Comparison of ENCODE assay signal across 7 cellular contexts in the genomic region with DNA sequence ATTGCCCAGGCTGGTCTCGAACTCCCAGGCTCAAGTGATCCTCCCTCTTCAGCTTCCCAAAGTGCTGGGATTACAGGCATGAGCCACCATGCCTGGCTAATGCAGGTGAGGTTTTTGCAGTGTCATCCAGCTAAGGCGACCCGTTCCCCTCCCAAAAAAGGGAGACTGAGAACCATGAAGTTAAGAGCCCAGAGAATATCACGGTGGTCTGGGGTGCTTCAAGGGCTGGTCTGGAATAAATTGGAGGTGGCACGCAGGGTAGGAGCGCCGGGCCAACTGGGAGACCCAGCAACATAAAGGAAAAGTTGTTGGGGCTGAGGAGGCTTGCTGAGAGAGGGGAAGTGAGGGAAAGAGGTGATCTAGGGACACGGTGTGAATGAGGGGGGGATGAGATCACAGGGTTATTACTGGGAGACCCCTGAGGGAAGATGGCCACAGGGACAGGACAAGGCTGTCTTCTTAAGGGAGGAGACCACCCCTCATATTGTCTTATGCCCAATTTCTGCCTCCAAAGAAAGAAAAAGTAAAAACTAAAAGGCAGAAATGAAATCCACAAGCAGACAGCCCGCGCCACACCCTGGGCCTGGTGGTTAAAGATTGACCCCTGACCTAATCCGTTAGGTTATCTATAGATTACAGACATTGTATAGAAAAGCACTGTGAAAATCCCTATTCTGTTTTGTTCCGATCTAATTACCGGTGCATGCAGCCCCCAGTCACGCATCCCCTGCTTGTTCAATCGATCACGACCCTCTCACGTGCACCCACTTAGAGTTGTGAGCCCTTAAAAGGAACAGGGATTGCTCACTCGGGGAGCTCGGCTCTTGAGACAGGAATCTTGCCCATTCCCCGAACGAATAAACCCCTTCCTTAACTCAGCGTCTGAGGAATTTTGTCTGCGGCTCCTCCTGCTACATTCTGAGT. TPM values are rescaled to one million over a fixed set of nuclear protein-coding genes. Genes with fewer than 3 reads are reported as not detected.
DNase-seq lines count a peak whose midpoint lies in the region; ATAC-seq, FAIRE-seq and TF ChIP-seq lines count a peak whose summit lies in the region.
"Not testable (repeated sequence)": the region's sequence is repeated elsewhere in the genome, so short reads cannot be mapped to it uniquely, and the experiment has no call there.
"Had no signal": no experiment of that assay in that cellular context is flagged by ENCODE, and none has a peak within 500 bp of the region (broad histone marks: within the 10 kb centered on the region; RNA-seq: fewer than 3 reads in every experiment).

No MANE protein-coding gene starts in this region.

- dilution Hi-C loops in endothelial cell of umbilical vein (cut with MboI; ENCODE audit: extremely low pct_ligation_motif_present, low sequenced_read_pairs) = not testable (repeated sequence)

- TF ChIP-seq POLR2A in endothelial cell of umbilical vein (IDR thresholded peaks at IDR 0.05; ENCODE audit: low read depth, low read length) = not testable (repeated sequence)

- H3F3A ChIP-seq in DOHH2 (ENCODE audit: control insufficient read depth, insufficient read depth) = not testable (repeated sequence)
- H3F3A ChIP-seq in PC-9 (ENCODE audit: insufficient read depth, low read depth) = peaks cover 13% of the 10 kb centered on the region; the same call in 1 of the 2 replicates

- H2AFZ ChIP-seq in PC-9 (peak overlapping the region; percentile 95; the same call in 1 of the 2 replicates), endothelial cell of umbilical vein (ENCODE audit: low read depth, low read length) (peak overlapping the region; percentile 46)

- H3K36me3 ChIP-seq in DOHH2 (ENCODE audit: control insufficient read depth, low read length); PC-9 (ENCODE audit: low read depth); endothelial cell of umbilical vein (ENCODE audit: control insufficient read depth in 2 of 2, extremely low read depth in 1 of 2, insufficient read depth in 2 of 2, low read length in 2 of 2): not testable (repeated sequence)

- H3K4me1 ChIP-seq in DOHH2 (ENCODE audit: control insufficient read depth, low read length); endothelial cell of umbilical vein (ENCODE audit: control insufficient read depth, extremely low read depth, insufficient read depth, low read length): not testable (repeated sequence)
- H3K4me1 ChIP-seq in PC-9 (replicated peaks; ENCODE audit: insufficient read depth) = peaks cover 19% of the 10 kb centered on the region

- ATAC-seq in activated T-helper 17 cell treated with anti-CD3 and anti-CD28 coated beads, Interleukin-2, amount 50 U/mL, for 72 hours (replicated peaks) = not testable (repeated sequence)

- not testable (repeated sequence) for H3K9me3 ChIP-seq in DOHH2 (ENCODE audit: control insufficient read depth, insufficient read depth, low read length); PC-9 (ENCODE audit: insufficient read depth, low read depth); endothelial cell of umbilical vein (replicated peaks; ENCODE audit: control insufficient read depth, insufficient read depth, low read length)

- FAIRE-seq in endothelial cell of umbilical vein (lab: Jason Lieb, UNC) = not testable (repeated sequence)

- POLR2A ChIA-PET in PC-9 (lab: Charles Lee; ENCODE audit: unreplicated experiment); endothelial cell of umbilical vein (lab: Charles Lee): not testable (repeated sequence)

- peak overlapping the region; percentile 96 for H3K27ac Mint-ChIP-seq in activated T-helper 17 cell treated with anti-CD3 and anti-CD28 coated beads, Interleukin-2, amount 50 U/mL, for 72 hours
- H3K27ac Mint-ChIP-seq in mesothelial cell of epicardium = peak overlapping the region; percentile 86
- not testable (repeated sequence) for H3K27ac Mint-ChIP-seq in stimulated activated naive CD8-positive, alpha-beta T cell treated with anti-CD3 and anti-CD28 coated beads, Interleukin-15, Interleukin-2, amounts not matched to agents 100 ng/mL and 50 ng/mL, for 24 hours

- not testable (repeated sequence) for H3K9me1 ChIP-seq in endothelial cell of umbilical vein (replicated peaks; ENCODE audit: control insufficient read depth, extremely low read depth, insufficient read depth, low read length)

- not testable (repeated sequence) for H3K4me1 Mint-ChIP-seq in activated T-helper 17 cell treated with anti-CD3 and anti-CD28 coated beads, Interleukin-2, amount 50 U/mL, for 72 hours; stimulated activated naive CD8-positive, alpha-beta T cell treated with anti-CD3 and anti-CD28 coated beads, Interleukin-15, Interleukin-2, amounts not matched to agents 100 ng/mL and 50 ng/mL, for 24 hours (ENCODE audit: low read depth)
- H3K4me1 Mint-ChIP-seq in mesothelial cell of epicardium = peaks cover 30% of the 10 kb centered on the region

- peak overlapping the region; percentile 98 for H3K4me3 Mint-ChIP-seq in activated T-helper 17 cell treated with anti-CD3 and anti-CD28 coated beads, Interleukin-2, amount 50 U/mL, for 72 hours
- peak overlapping the region; percentile 98 for H3K4me3 Mint-ChIP-seq in mesothelial cell of epicardium
- peak overlapping the region; percentile 85 for H3K4me3 Mint-ChIP-seq in stimulated activated naive CD8-positive, alpha-beta T cell treated with anti-CD3 and anti-CD28 coated beads, Interleukin-15, Interleukin-2, amounts not matched to agents 100 ng/mL and 50 ng/mL, for 24 hours

- not testable (repeated sequence) for TF ChIP-seq CTCF in DOHH2 (IDR thresholded peaks at IDR 0.05; ENCODE audit: low read depth, low read length, poor library complexity, severe bottlenecking); PC-9 (conservative IDR thresholded peaks at IDR 0.05); endothelial cell of umbilical vein (IDR thresholded peaks at IDR 0.05; ENCODE audit: extremely low read depth in 1 of 2, insufficient read depth in 1 of 2, low read depth in 1 of 2, low read length in 2 of 2); mesothelial cell of epicardium (IDR thresholded peaks at IDR 0.05; ENCODE audit: unreplicated experiment)

- H3K27me3 Mint-ChIP-seq in activated T-helper 17 cell treated with anti-CD3 and anti-CD28 coated beads, Interleukin-2, amount 50 U/mL, for 72 hours = peaks cover 15% of the 10 kb centered on the region
- not testable (repeated sequence) for H3K27me3 Mint-ChIP-seq in mesothelial cell of epicardium (ENCODE audit: low read depth)
- H3K27me3 Mint-ChIP-seq in stimulated activated naive CD8-positive, alpha-beta T cell treated with anti-CD3 and anti-CD28 coated beads, Interleukin-15, Interleukin-2, amounts not matched to agents 100 ng/mL and 50 ng/mL, for 24 hours = peaks cover 25% of the 10 kb centered on the region

- CTCF ChIA-PET in PC-9 (lab: Charles Lee) (interaction anchor here (0.6 kb wide), 1 partner anchor 69 kb away, joined by 4 read pairs; no protein-coding TSS in a partner anchor), endothelial cell of umbilical vein (lab: Charles Lee) (interaction anchor here (1.5 to 2.0 kb wide), 2 partner anchors 8 to 10 kb away, joined by 7 to 11 read pairs; partner anchors contain the start of gene APOE)

- not testable (repeated sequence) for H3K9me2 ChIP-seq in DOHH2 (replicated peaks; ENCODE audit: control insufficient read depth, low read length); PC-9 (ENCODE audit: insufficient read depth)

- not testable (repeated sequence) for H3K79me2 ChIP-seq in DOHH2 (ENCODE audit: control insufficient read depth, low read length); PC-9 (ENCODE audit: low read depth); endothelial cell of umbilical vein (ENCODE audit: control insufficient read depth, insufficient read depth, low read length)

- H3K27ac ChIP-seq in DOHH2 (ENCODE audit: low read depth, low read length); PC-9; endothelial cell of umbilical vein (ENCODE audit: insufficient read depth, low read depth, low read length): not testable (repeated sequence)

- H4K20me1 ChIP-seq in DOHH2 (ENCODE audit: control insufficient read depth, insufficient read depth, low read depth, low read length); PC-9 (ENCODE audit: insufficient read depth); endothelial cell of umbilical vein (replicated peaks; ENCODE audit: control insufficient read depth, extremely low read depth, insufficient read depth, low read length): not testable (repeated sequence)

- DNase-seq in PC-9 = peak in 1 of 2 experiments; percentile 30
- not testable (repeated sequence) for DNase-seq in endothelial cell of umbilical vein (ENCODE audit: low read depth, low spot score); mesothelial cell of epicardium (ENCODE audit: low spot score in 2 of 2, unreplicated experiment in 2 of 2)

- H3K9ac ChIP-seq in endothelial cell of umbilical vein (replicated peaks; ENCODE audit: extremely low read depth, insufficient read depth, low read length) = not testable (repeated sequence)

- not testable (repeated sequence) for BruUV-seq in PC-9 (replicated peaks; lab: Mats Ljungman, UMichigan)
- BruUV-seq in endothelial cell of umbilical vein (replicated peaks; lab: Mats Ljungman, UMichigan) = TSS peak; percentile 14

- not testable (repeated sequence) for H3K36me3 Mint-ChIP-seq in activated T-helper 17 cell treated with anti-CD3 and anti-CD28 coated beads, Interleukin-2, amount 50 U/mL, for 72 hours (ENCODE audit: low read depth); mesothelial cell of epicardium; stimulated activated naive CD8-positive, alpha-beta T cell treated with anti-CD3 and anti-CD28 coated beads, Interleukin-15, Interleukin-2, amounts not matched to agents 100 ng/mL and 50 ng/mL, for 24 hours (ENCODE audit: low read depth)

- peaks cover 10% of the 10 kb centered on the region; the same call in 1 of the 2 replicates for H3K27me3 ChIP-seq in DOHH2 (ENCODE audit: control insufficient read depth, low read length)
- H3K27me3 ChIP-seq in PC-9 (ENCODE audit: insufficient read depth, low read depth); endothelial cell of umbilical vein (ENCODE audit: control insufficient read depth in 2 of 2, insufficient read depth in 2 of 2, low read length in 2 of 2): not testable (repeated sequence)

- H3K4me2 ChIP-seq in DOHH2 (ENCODE audit: low read length) (peak overlapping the region; percentile 91), PC-9 (peak overlapping the region; percentile 85)
- H3K4me2 ChIP-seq in endothelial cell of umbilical vein (ENCODE audit: insufficient read depth, low read length) = not testable (repeated sequence)

- peak overlapping the region; percentile 69 for H3K4me3 ChIP-seq in DOHH2 (ENCODE audit: low read length)
- H3K4me3 ChIP-seq in PC-9 = peak overlapping the region; percentile 58; the same call in 1 of the 2 replicates
- not testable (repeated sequence) for H3K4me3 ChIP-seq in endothelial cell of umbilical vein (replicated peaks in 1 of 3; ENCODE audit: insufficient read depth in 1 of 3, low read depth in 1 of 3, low read length in 3 of 3)

- not testable (repeated sequence) for H3K9me3 Mint-ChIP-seq in activated T-helper 17 cell treated with anti-CD3 and anti-CD28 coated beads, Interleukin-2, amount 50 U/mL, for 72 hours; mesothelial cell of epicardium; stimulated activated naive CD8-positive, alpha-beta T cell treated with anti-CD3 and anti-CD28 coated beads, Interleukin-15, Interleukin-2, amounts not matched to agents 100 ng/mL and 50 ng/mL, for 24 hours

- intact Hi-C loops in PC-9 (cut with micrococcal nuclease; ENCODE audit: unreplicated experiment); endothelial cell of umbilical vein (cut with micrococcal nuclease): not testable (repeated sequence)

RNA-seq across cellular contexts. Expression of gene APOC1, which starts 0.6 kb away (rescaled TPM):
- 27.4 and 31.1 TPM in 2 replicates for total RNA-seq in PC-9 (2021)
- 1 to 10 TPM in 1 of 2 donors, under 1 TPM in 1; 0.89 to 1.6 TPM for total RNA-seq in activated T-helper 17 cell treated with anti-CD3 and anti-CD28 coated beads, Interleukin-2, amount 50 U/mL, for 72 hours
- total RNA-seq in endothelial cell of umbilical vein = 5.0 and 11.4 TPM in 2 replicates
- 15.0 and 18.5 TPM in 2 replicates for polyA plus RNA-seq in endothelial cell of umbilical vein
- 4.0 and 5.0 TPM in 2 replicates for polyA plus RNA-seq in endothelial cell of umbilical vein (2011; cell fraction: cytosol; rRNA removed)
- 0.67 and 0.90 TPM in 2 replicates for polyA plus RNA-seq in endothelial cell of umbilical vein (2011; cell fraction: nucleus; rRNA removed)
- 2.6 and 7.6 TPM in 2 replicates for polyA plus RNA-seq in endothelial cell of umbilical vein (2012)
- 2.6 and 3.2 TPM in 2 replicates for polyA minus RNA-seq in endothelial cell of umbilical vein
- not detected for polyA minus RNA-seq in endothelial cell of umbilical vein (2011; cell fraction: cytosol; rRNA and poly(A)+ RNA removed)
- polyA minus RNA-seq in endothelial cell of umbilical vein (2011; cell fraction: nucleus; rRNA and poly(A)+ RNA removed) = not detected in 2 replicates
- 18.6 to 20.0 TPM (median 18.6 TPM) in 3 replicates for total RNA-seq in mesothelial cell of epicardium
- total RNA-seq: mononuclear cell had no signal

RNA-seq across cellular contexts. Expression of gene APOE, which starts 8.2 kb away (rescaled TPM):
- total RNA-seq in PC-9 (2021) (11.5 and 16.5 TPM in 2 replicates), endothelial cell of umbilical vein (1.5 and 3.3 TPM in 2 replicates), mesothelial cell of epicardium (285 to 290 TPM (median 289 TPM) in 3 replicates)
- 1 to 10 TPM in 1 of 2 donors, under 1 TPM in 1; 0.91 to 2.2 TPM for total RNA-seq in activated T-helper 17 cell treated with anti-CD3 and anti-CD28 coated beads, Interleukin-2, amount 50 U/mL, for 72 hours
- 6.2 and 6.9 TPM in 2 replicates for polyA plus RNA-seq in endothelial cell of umbilical vein
- 1.2 and 3.4 TPM in 2 replicates for polyA plus RNA-seq in endothelial cell of umbilical vein (2011; cell fraction: cytosol; rRNA removed)
- 2.2 and 2.7 TPM in 2 replicates for polyA plus RNA-seq in endothelial cell of umbilical vein (2011; cell fraction: nucleus; rRNA removed)
- polyA plus RNA-seq in endothelial cell of umbilical vein (2012) = 0.43 and 6.2 TPM in 2 replicates
- 0.61 and 0.68 TPM in 2 replicates for polyA minus RNA-seq in endothelial cell of umbilical vein
- not detected for polyA minus RNA-seq in endothelial cell of umbilical vein (2011; cell fraction: cytosol; rRNA and poly(A)+ RNA removed)
- polyA minus RNA-seq in endothelial cell of umbilical vein (2011; cell fraction: nucleus; rRNA and poly(A)+ RNA removed) = 0.67 TPM in 1 of 2 replicates, not detected in the other

RNA-seq across cellular contexts. Expression of gene TOMM40, which starts 22.7 kb away (rescaled TPM):
- total RNA-seq in PC-9 (2021) = 83.6 and 86.0 TPM in 2 replicates
- 100 to 1,000 TPM in 1 of 2 donors, 10 to 100 TPM in 1; 55.3 to 165 TPM for total RNA-seq in activated T-helper 17 cell treated with anti-CD3 and anti-CD28 coated beads, Interleukin-2, amount 50 U/mL, for 72 hours
- total RNA-seq in endothelial cell of umbilical vein = 90.7 and 101 TPM in 2 replicates
- 70.2 and 71.8 TPM in 2 replicates for polyA plus RNA-seq in endothelial cell of umbilical vein
- polyA plus RNA-seq in endothelial cell of umbilical vein (2011; cell fraction: cytosol; rRNA removed) = 71.4 and 71.8 TPM in 2 replicates
- 37.7 and 46.2 TPM in 2 replicates for polyA plus RNA-seq in endothelial cell of umbilical vein (2011; cell fraction: nucleus; rRNA removed)
- 65.0 and 68.0 TPM in 2 replicates for polyA plus RNA-seq in endothelial cell of umbilical vein (2012)
- polyA minus RNA-seq in endothelial cell of umbilical vein = 40.4 and 48.2 TPM in 2 replicates
- polyA minus RNA-seq in endothelial cell of umbilical vein (2011; cell fraction: cytosol; rRNA and poly(A)+ RNA removed) = 40.4 TPM
- 12.9 and 13.6 TPM in 2 replicates for polyA minus RNA-seq in endothelial cell of umbilical vein (2011; cell fraction: nucleus; rRNA and poly(A)+ RNA removed)
- total RNA-seq in mesothelial cell of epicardium = 47.7 to 49.8 TPM (median 47.8 TPM) in 3 replicates

RNA-seq across cellular contexts. Expression of gene APOC4, which starts 28.3 kb away (rescaled TPM):
- total RNA-seq in PC-9 (2021) (not detected in 2 replicates), endothelial cell of umbilical vein (not detected in 2 replicates), mesothelial cell of epicardium (not detected in 3 replicates)
- not detected for total RNA-seq in activated T-helper 17 cell treated with anti-CD3 and anti-CD28 coated beads, Interleukin-2, amount 50 U/mL, for 72 hours
- not detected in 2 replicates for polyA plus RNA-seq in endothelial cell of umbilical vein
- polyA plus RNA-seq in endothelial cell of umbilical vein (2011; cell fraction: cytosol; rRNA removed) = not detected in 2 replicates
- polyA plus RNA-seq in endothelial cell of umbilical vein (2011; cell fraction: nucleus; rRNA removed) = not detected in 2 replicates
- not detected in 2 replicates for polyA plus RNA-seq in endothelial cell of umbilical vein (2012)
- not detected in 2 replicates for polyA minus RNA-seq in endothelial cell of umbilical vein
- not detected for polyA minus RNA-seq in endothelial cell of umbilical vein (2011; cell fraction: cytosol; rRNA and poly(A)+ RNA removed)
- polyA minus RNA-seq in endothelial cell of umbilical vein (2011; cell fraction: nucleus; rRNA and poly(A)+ RNA removed) = not detected in 2 replicates
- total RNA-seq: mononuclear cell had no signal

RNA-seq across cellular contexts. Expression of gene APOC2, which starts 32.1 kb away (rescaled TPM):
- total RNA-seq in PC-9 (2021) (not detected in 2 replicates), endothelial cell of umbilical vein (not detected in 2 replicates), mesothelial cell of epicardium (not detected in 3 replicates)
- total RNA-seq in activated T-helper 17 cell treated with anti-CD3 and anti-CD28 coated beads, Interleukin-2, amount 50 U/mL, for 72 hours = not detected
- polyA plus RNA-seq in endothelial cell of umbilical vein = not detected in 2 replicates
- not detected in 2 replicates for polyA plus RNA-seq in endothelial cell of umbilical vein (2011; cell fraction: cytosol; rRNA removed)
- polyA plus RNA-seq in endothelial cell of umbilical vein (2011; cell fraction: nucleus; rRNA removed) = not detected in 2 replicates
- not detected in 2 replicates for polyA plus RNA-seq in endothelial cell of umbilical vein (2012)
- polyA minus RNA-seq in endothelial cell of umbilical vein = not detected in 2 replicates
- polyA minus RNA-seq in endothelial cell of umbilical vein (2011; cell fraction: cytosol; rRNA and poly(A)+ RNA removed) = not detected
- polyA minus RNA-seq in endothelial cell of umbilical vein (2011; cell fraction: nucleus; rRNA and poly(A)+ RNA removed) = not detected in 2 replicates
- total RNA-seq: mononuclear cell had no signal

Comparison
In these comparisons a context has a peak if more than half of its experiments do, and no peak if none do; other contexts are left out.
1. RNA of gene APOE, which starts 8.2 kb away (total RNA-seq): 285 to 290 TPM in mesothelial cell of epicardium; 11.5 to 16.5 TPM in PC-9, 1.5 to 3.3 TPM in endothelial cell of umbilical vein and 0.91 to 2.2 TPM in activated T-helper 17 cell treated with anti-CD3 and anti-CD28 coated beads, Interleukin-2, amount 50 U/mL, for 72 hours; every median in the first group is over 10 times any median in the second.
2. Peak in every context shown above with its lines, with median percentiles within 50 percentile points of each other: H3K4me3 Mint-ChIP-seq.